8 cellular contexts compared by ENCODE assay signal in the genomic region with DNA sequence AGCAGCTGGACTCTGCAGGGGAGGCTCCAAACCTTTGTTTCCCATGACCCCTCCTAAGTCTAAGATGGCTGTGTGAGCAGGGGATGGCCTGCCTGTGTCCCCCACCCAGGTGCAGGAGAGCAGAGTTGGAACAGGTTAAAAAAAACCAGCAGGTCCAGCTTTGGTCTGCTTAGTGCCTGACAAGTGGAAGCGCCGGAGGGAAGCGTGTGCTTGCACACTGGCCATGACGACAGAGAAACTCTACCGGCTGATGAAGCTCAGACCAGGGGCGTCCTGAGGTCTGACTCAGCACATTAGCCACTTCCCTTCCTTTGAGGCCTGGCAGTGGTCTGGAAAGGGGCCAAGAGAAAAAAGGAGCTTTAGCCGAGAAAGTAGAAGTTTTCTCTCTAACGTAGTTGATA.
A peak's percentile ranks its signal among the peaks of the same experiment; 100 is the strongest.
DNase-seq lines count a peak whose midpoint lies in the region; ATAC-seq and TF ChIP-seq lines count a peak whose summit lies in the region.

No MANE protein-coding gene starts in this region.

- H3K36me3 Mint-ChIP-seq in endothelial cell (ENCODE audit: low read depth, unreplicated experiment), result no peaks in the 10 kb centered on the region

- H3K9me3 Mint-ChIP-seq in endothelial cell (ENCODE audit: unreplicated experiment), result no peaks in the 10 kb centered on the region

- H3K27ac Mint-ChIP-seq in endothelial cell (ENCODE audit: unreplicated experiment), result no peak overlapping the region

- ATAC-seq in GM18498 (IDR thresholded peaks at IDR 0.05; ENCODE audit: unreplicated experiment) (peak; percentile 85), HG02678 (IDR thresholded peaks at IDR 0.05; ENCODE audit: unreplicated experiment) (peak; percentile 87)

- no peak for TF ChIP-seq CTCF in endothelial cell (IDR thresholded peaks at IDR 0.05; ENCODE audit: unreplicated experiment)

- H3K4me3 Mint-ChIP-seq in endothelial cell (ENCODE audit: unreplicated experiment), result no peak overlapping the region

- peaks cover 2% of the 10 kb centered on the region for H3K27me3 Mint-ChIP-seq in endothelial cell (ENCODE audit: unreplicated experiment)

- peak; percentile 76 for DNase-seq in RPMI8226
- peak; percentile 65 for DNase-seq in fibroblast of peridontal ligament (ENCODE audit: extremely low read depth)
- DNase-seq in smooth muscle cell of the brain vasculature (ENCODE audit: low read depth, low spot score), result peak; percentile 10
- DNase-seq in effector CD8-positive, alpha-beta T cell (lab: John Stamatoyannopoulos, UW), result no peak
- no peak for DNase-seq in NCI-H1092 (lab: John Stamatoyannopoulos, UW)
- DNase-seq in endothelial cell (ENCODE audit: low spot score), result no peak

- H3K4me1 Mint-ChIP-seq in endothelial cell (ENCODE audit: unreplicated experiment), result no peaks in the 10 kb centered on the region

Comparison
In these comparisons a context has a peak if more than half of its experiments do, and no peak if none do; other contexts are left out.
1. DNase-seq: peak in RPMI8226 (single experiment), fibroblast of peridontal ligament (single experiment) and smooth muscle cell of the brain vasculature (single experiment); none in effector CD8-positive, alpha-beta T cell (single experiment), NCI-H1092 (single experiment) and endothelial cell (single experiment).